1 cellular context compared by ENCODE assay signal in genomic region chr17:56185491-56185890, GRCh38.
TF ChIP-seq lines count a peak whose summit lies in the region.

No MANE protein-coding gene starts in this region.

TF ChIP-seq in GM23338, 12 proteins besides CTCF, POLR2A, EP300 and RAD21 (continued from another document):
- TF ChIP-seq ZNF114 (CRISPR knock-in tag; IDR thresholded peaks at IDR 0.05) (no peak), ZNF462 (CRISPR knock-in tag; IDR thresholded peaks at IDR 0.05) (no peak), JUNB (IDR thresholded peaks at IDR 0.05; ENCODE audit: unreplicated experiment) (no peak), STAT1 (IDR thresholded peaks at IDR 0.05; ENCODE audit: unreplicated experiment) (no peak), ZNF331 (CRISPR knock-in tag; IDR thresholded peaks at IDR 0.05; ENCODE audit: low read depth) (no peak)
TF ChIP-seq in GM23338: peak in this region for 0.
